Comparison of ENCODE assay signal across 8 cellular contexts in the genomic region with DNA sequence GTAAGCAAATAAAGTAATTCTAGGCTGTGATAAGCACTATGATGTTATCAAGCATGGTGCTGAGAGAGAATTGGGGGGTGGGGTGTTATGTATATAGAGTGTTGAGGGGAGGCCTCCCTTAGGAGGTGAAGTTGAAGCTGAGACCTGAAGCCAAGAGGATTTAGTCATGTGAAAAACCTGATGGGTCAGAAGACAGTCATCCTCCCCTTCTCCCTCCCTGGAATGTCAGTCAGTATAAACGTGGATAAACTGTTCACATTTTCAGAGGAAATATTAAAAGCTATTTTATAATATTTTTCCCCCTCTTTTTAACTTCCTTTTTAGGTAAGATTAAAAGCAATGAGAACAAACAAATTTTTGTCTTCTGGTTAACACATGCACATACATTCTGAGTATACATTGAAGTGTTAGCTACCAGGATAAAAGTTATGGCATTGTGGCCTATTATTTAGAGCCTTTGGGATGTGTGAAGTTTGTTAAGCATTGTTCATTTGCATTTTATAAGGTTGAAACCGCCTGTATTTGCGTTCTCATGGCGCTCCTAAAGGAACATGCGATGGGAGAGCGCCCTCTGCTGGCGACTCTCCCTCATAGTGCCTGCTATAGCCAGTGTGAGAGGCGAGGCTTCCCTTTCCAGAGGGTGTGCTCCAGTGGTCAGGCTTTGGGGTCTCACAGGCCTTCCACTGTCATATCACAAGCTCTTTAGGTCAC. TPM values are rescaled to one million over a fixed set of nuclear protein-coding genes. Genes with fewer than 3 reads are reported as not detected.
DNase-seq lines count a peak whose midpoint lies in the region; ATAC-seq, FAIRE-seq and TF ChIP-seq lines count a peak whose summit lies in the region.

No MANE protein-coding gene starts in this region.

- H3K4me3 Mint-ChIP-seq in activated naive CD8-positive, alpha-beta T cell treated with anti-CD3 and anti-CD28 coated beads, Interleukin-2, amount 50 U/mL, for 24 hours: no peak overlapping the region
- peak overlapping the region; percentile 4 for H3K4me3 Mint-ChIP-seq in progenitor cell of endocrine pancreas (ENCODE audit: low read depth)

- no peaks in the 10 kb centered on the region for H3K36me3 Mint-ChIP-seq in activated naive CD8-positive, alpha-beta T cell treated with anti-CD3 and anti-CD28 coated beads, Interleukin-2, amount 50 U/mL, for 24 hours (ENCODE audit: low read depth)
- H3K36me3 Mint-ChIP-seq in progenitor cell of endocrine pancreas (ENCODE audit: insufficient read depth): peaks cover 4% of the 10 kb centered on the region

- H3K9me3 ChIP-seq in heart left ventricle (no peaks in the 10 kb centered on the region), upper lobe of left lung (no peaks in the 10 kb centered on the region)

- H3K27me3 Mint-ChIP-seq in activated naive CD8-positive, alpha-beta T cell treated with anti-CD3 and anti-CD28 coated beads, Interleukin-2, amount 50 U/mL, for 24 hours: no peaks in the 10 kb centered on the region
- H3K27me3 Mint-ChIP-seq in progenitor cell of endocrine pancreas: no peaks in the 10 kb centered on the region

- DNase-seq in AG09309 (ENCODE audit: low read depth) (peak; percentile 17), GM19239 (ENCODE audit: insufficient read length, low spot score) (peak; percentile 40), NB4 (ENCODE audit: low read depth) (peak; percentile 84), T follicular helper cell (ENCODE audit: low read depth) (peak; percentile 73), heart left ventricle (peak; percentile 66 to 91 (median 82)), progenitor cell of endocrine pancreas (ENCODE audit: low spot score, unreplicated experiment) (peak; percentile 68), upper lobe of left lung (peak in 1 of 2 donors; percentile 86)
- peak; percentile 86 for DNase-seq in activated naive CD8-positive, alpha-beta T cell treated with anti-CD3 and anti-CD28 coated beads, Interleukin-2, amount 50 U/mL, for 24 hours

- TF ChIP-seq CTCF in AG09309 (IDR thresholded peaks at IDR 0.05; ENCODE audit: control insufficient read depth, insufficient read depth, low read depth, low read length, missing control alignments) (peak; percentile 96), NB4 (IDR thresholded peaks at IDR 0.05; ENCODE audit: low read depth, low read length) (peak; percentile 94), heart left ventricle (IDR thresholded peaks at IDR 0.05) (peak; percentile 93 to 98 (median 97)), progenitor cell of endocrine pancreas (IDR thresholded peaks at IDR 0.05; ENCODE audit: unreplicated experiment) (peak; percentile 99), upper lobe of left lung (IDR thresholded peaks at IDR 0.05) (peak; percentile 85 to 93 (median 90))

- H3K4me1 ChIP-seq in heart left ventricle: peaks cover 0 to 25% (median 13%) of the 10 kb centered on the region in 12 donors
- H3K4me1 ChIP-seq in upper lobe of left lung: peaks cover 2 to 10% (median 9%) of the 10 kb centered on the region in 4 donors

- H3K4me3 ChIP-seq in AG09309 (ENCODE audit: control insufficient read depth, low read depth, low read length) (no peak overlapping the region), NB4 (ENCODE audit: low read depth, low read length) (no peak overlapping the region), heart left ventricle (no peak overlapping the region), upper lobe of left lung (no peak overlapping the region)

- peaks cover 0 to 50% (median 22%) of the 10 kb centered on the region in 9 donors for H3K36me3 ChIP-seq in heart left ventricle
- H3K36me3 ChIP-seq in upper lobe of left lung: peaks cover 0 to 55% (median 12%) of the 10 kb centered on the region in 4 donors

- peak; percentile 91 for FAIRE-seq in GM19239 (lab: Jason Lieb, UNC)

- H3K27me3 ChIP-seq in heart left ventricle: no peaks in the 10 kb centered on the region
- H3K27me3 ChIP-seq in upper lobe of left lung: no peaks in the 10 kb centered on the region

- H3K27ac ChIP-seq in heart left ventricle: peak overlapping the region in 5 of 12 donors; percentile 3 to 51 (median 24)
- peak overlapping the region in 2 of 4 donors; percentile 43 to 49 for H3K27ac ChIP-seq in upper lobe of left lung

- ATAC-seq in activated naive CD8-positive, alpha-beta T cell treated with anti-CD3 and anti-CD28 coated beads, Interleukin-2, amount 50 U/mL, for 24 hours: peak; percentile 88
- ATAC-seq in heart left ventricle (peak; percentile 89 to 95 (median 92)), upper lobe of left lung (ENCODE audit: low FRiP score in 2 of 2) (peak; percentile 92 to 96)

- H3K27ac Mint-ChIP-seq in activated naive CD8-positive, alpha-beta T cell treated with anti-CD3 and anti-CD28 coated beads, Interleukin-2, amount 50 U/mL, for 24 hours: peak overlapping the region; percentile 48
- peak overlapping the region; percentile 93 for H3K27ac Mint-ChIP-seq in progenitor cell of endocrine pancreas

- H3K9me3 Mint-ChIP-seq in activated naive CD8-positive, alpha-beta T cell treated with anti-CD3 and anti-CD28 coated beads, Interleukin-2, amount 50 U/mL, for 24 hours: no peaks in the 10 kb centered on the region
- no peaks in the 10 kb centered on the region for H3K9me3 Mint-ChIP-seq in progenitor cell of endocrine pancreas (ENCODE audit: low read depth)

- 0 to 3% (median 2%) methylated on average over 8 of the region's 8 CpGs for WGBS in heart left ventricle, 4 donors
- WGBS in upper lobe of left lung, 2 donors: 1 to 2% methylated on average over 8 of the region's 8 CpGs

- H3K4me1 Mint-ChIP-seq in activated naive CD8-positive, alpha-beta T cell treated with anti-CD3 and anti-CD28 coated beads, Interleukin-2, amount 50 U/mL, for 24 hours: peaks cover 25% of the 10 kb centered on the region
- H3K4me1 Mint-ChIP-seq in progenitor cell of endocrine pancreas (ENCODE audit: low read depth): peaks cover 41% of the 10 kb centered on the region

- intact Hi-C loops in heart left ventricle (cut with DNase I): loop anchor here (1.0 to 10.0 kb wide), 5 partner anchors 22 to 340 kb away; partner anchors contain the start of genes MAPK14 (in 9 of the 10) and SLC26A8 (in 1 of the 10)

- TF ChIP-seq POLR2A in NB4 (IDR thresholded peaks at IDR 0.05; ENCODE audit: extremely low read depth, insufficient read length): no peak
- no peak for TF ChIP-seq POLR2A in heart left ventricle (IDR thresholded peaks at IDR 0.05)
- TF ChIP-seq POLR2A in upper lobe of left lung (IDR thresholded peaks at IDR 0.05): no peak

- TF ChIP-seq EP300 in upper lobe of left lung (IDR thresholded peaks at IDR 0.05): no peak

RNA-seq across cellular contexts. Expression of gene MAPK13, which starts 35.4 kb away (rescaled TPM):
- 10 to 100 TPM in 1 of 9 donors, 1 to 10 TPM in 2, under 1 TPM in 6; 0.24 to 16.8 (median 0.56) TPM for total RNA-seq in heart left ventricle
- polyA plus RNA-seq in heart left ventricle: 1 to 10 TPM in 1 of 2 donors, under 1 TPM in 1; 0.53 to 1.5 TPM
- total RNA-seq in progenitor cell of endocrine pancreas: 41.2 and 42.9 TPM in 2 replicates
- total RNA-seq in upper lobe of left lung: 10 to 100 TPM; 56.7 to 90.1 (median 80.1) TPM
